1 cellular context compared by ENCODE assay signal in genomic region chr2:27494284-27494943, GRCh38.
TF ChIP-seq lines count a peak whose summit lies in the region.

No MANE protein-coding gene starts in this region.

TF ChIP-seq in HepG2, 621 proteins besides CTCF, POLR2A, EP300 and RAD21 (continued from another document and continues in another):
- peak; percentile 93 for TF ChIP-seq HMGXB3 (CRISPR knock-in tag; IDR thresholded peaks at IDR 0.05; ENCODE audit: borderline replicate concordance)
- no peak for TF ChIP-seq RBM22 (optimal IDR thresholded peaks at IDR 0.05; ENCODE audit: low read length)
- TF ChIP-seq AGO2 (optimal IDR thresholded peaks at IDR 0.05; ENCODE audit: low read depth, low read length) = peak; percentile 20
- peak; percentile 37; the same call in 1 of the 2 replicates for TF ChIP-seq ZNF619 (CRISPR knock-in tag; IDR thresholded peaks at IDR 0.05)
- 0 out of 2 replicates have a peak, but pooled peaks have one; percentile 32 for TF ChIP-seq ZNF605 (CRISPR knock-in tag; IDR thresholded peaks at IDR 0.05)
- TF ChIP-seq SP4 (CRISPR knock-in tag; IDR thresholded peaks at IDR 0.05) = no peak
- peak; percentile 53; the same call in 1 of the 2 replicates for TF ChIP-seq MTA1 (CRISPR knock-in tag; IDR thresholded peaks at IDR 0.05; ENCODE audit: borderline replicate concordance)
- TF ChIP-seq ZNF772 (CRISPR knock-in tag; IDR thresholded peaks at IDR 0.05) = peak; percentile 64
- TF ChIP-seq ZNF687 (CRISPR knock-in tag; IDR thresholded peaks at IDR 0.05) = peak; percentile 68
- no peak for TF ChIP-seq NKX3-1 (CRISPR knock-in tag; IDR thresholded peaks at IDR 0.05)
- 0 out of 2 replicates have a peak, but pooled peaks have one; percentile 36 for TF ChIP-seq SAP130 (CRISPR knock-in tag; IDR thresholded peaks at IDR 0.05; ENCODE audit: low read depth)
- 0 out of 2 replicates have a peak, but pooled peaks have one; percentile 11 for TF ChIP-seq ZNF639 (CRISPR knock-in tag; conservative IDR thresholded peaks at IDR 0.05)
- 0 out of 2 replicates have a peak, but pooled peaks have one; percentile 83 for TF ChIP-seq ZNF674 (CRISPR knock-in tag; IDR thresholded peaks at IDR 0.05; ENCODE audit: low read depth)
- TF ChIP-seq SIN3A (IDR thresholded peaks at IDR 0.05; ENCODE audit: borderline replicate concordance, low read depth, low read length) = peak; percentile 51; the same call in 1 of the 2 replicates
- 0 out of 2 replicates have a peak, but pooled peaks have one; percentile 18 for TF ChIP-seq KMT2A (CRISPR knock-in tag; IDR thresholded peaks at IDR 0.05)
- peak in 1 of 2 experiments; percentile 67; a peak in 1 of 4 replicates for TF ChIP-seq ATF4 (CRISPR knock-in tag; IDR thresholded peaks at IDR 0.05)
- TF ChIP-seq SP1 (IDR thresholded peaks at IDR 0.05) = no peak
- TF ChIP-seq SP1 (CRISPR knock-in tag; IDR thresholded peaks at IDR 0.05) = no peak
- TF ChIP-seq MBD4 (IDR thresholded peaks at IDR 0.05; ENCODE audit: borderline replicate concordance, low read length) = no peak
- no peak for TF ChIP-seq ZNF780A (CRISPR knock-in tag; IDR thresholded peaks at IDR 0.05)
- TF ChIP-seq ZBTB26 (CRISPR knock-in tag; IDR thresholded peaks at IDR 0.05; ENCODE audit: borderline replicate concordance) = peak; percentile 23; the same call in 1 of the 2 replicates
- no peak; the same call in 1 of the 2 replicates for TF ChIP-seq ZNF503 (CRISPR knock-in tag; IDR thresholded peaks at IDR 0.05)
- 0 out of 2 replicates have a peak, but pooled peaks have one; percentile 37 for TF ChIP-seq SMAD3 (CRISPR knock-in tag; IDR thresholded peaks at IDR 0.05)
- TF ChIP-seq CENPBD1 (CRISPR knock-in tag; IDR thresholded peaks at IDR 0.05; ENCODE audit: borderline replicate concordance, low read depth) = no peak
- 0 out of 2 replicates have a peak, but pooled peaks have one; percentile 26 for TF ChIP-seq ZHX2 (IDR thresholded peaks at IDR 0.05; ENCODE audit: low read depth)
- TF ChIP-seq ZHX2 (CRISPR knock-in tag; IDR thresholded peaks at IDR 0.05; ENCODE audit: borderline replicate concordance) = no peak
- peak; percentile 98 for TF ChIP-seq FOSL2 (CRISPR knock-in tag; IDR thresholded peaks at IDR 0.05)
- peak; percentile 67; the same call in 1 of the 2 replicates for TF ChIP-seq ZNF788 (CRISPR knock-in tag; IDR thresholded peaks at IDR 0.05; ENCODE audit: borderline replicate concordance)
- TF ChIP-seq NCOA2 (CRISPR knock-in tag; IDR thresholded peaks at IDR 0.05) = peak; percentile 24; the same call in 1 of the 2 replicates
- no peak for TF ChIP-seq ZNF564 (CRISPR knock-in tag; IDR thresholded peaks at IDR 0.05)
- TF ChIP-seq SSRP1 (CRISPR knock-in tag; IDR thresholded peaks at IDR 0.05) = 0 out of 2 replicates have a peak, but pooled peaks have one; percentile 51
- TF ChIP-seq ATF2 (CRISPR knock-in tag; IDR thresholded peaks at IDR 0.05) = no peak
- 0 out of 2 replicates have a peak, but pooled peaks have one; percentile 7 for TF ChIP-seq ZMYM4 (CRISPR knock-in tag; IDR thresholded peaks at IDR 0.05)
- 0 out of 2 replicates have a peak, but pooled peaks have one; percentile 33 for TF ChIP-seq ZNF335 (CRISPR knock-in tag; IDR thresholded peaks at IDR 0.05)
- peak; percentile 19; the same call in 1 of the 2 replicates for TF ChIP-seq TBX2 (CRISPR knock-in tag; IDR thresholded peaks at IDR 0.05; ENCODE audit: borderline replicate concordance)
